ENCODE assay signal across 8 cellular contexts in genomic region chr3:52897130-52898109, GRCh38. TPM values are rescaled to one million over a fixed set of nuclear protein-coding genes. Genes with fewer than 3 reads are reported as not detected.
DNase-seq lines count a peak whose midpoint lies in the region; ATAC-seq and TF ChIP-seq lines count a peak whose summit lies in the region.

TSS of gene STIMATE (minus strand) at chr3:52897548. CDS start at chr3:52897450, 98 bp downstream.

- TF ChIP-seq POLR2A in esophagus muscularis mucosa (IDR thresholded peaks at IDR 0.05; ENCODE audit: low read depth): no peak

- TF ChIP-seq EP300 in esophagus muscularis mucosa (IDR thresholded peaks at IDR 0.05): no peak

- H3K36me3 Mint-ChIP-seq in activated T-cell treated with anti-CD3 and anti-CD28 coated beads, Interleukin-2, amount 50 U/mL, for 4 hours (ENCODE audit: insufficient read depth): peaks cover 8% of the 10 kb centered on the region

- H3K27me3 ChIP-seq in Panc1 (ENCODE audit: control insufficient read depth, insufficient read depth, low read length) (no peaks in the 10 kb centered on the region), esophagus muscularis mucosa (no peaks in the 10 kb centered on the region), muscle layer of duodenum (ENCODE audit: low read depth, low read length) (no peaks in the 10 kb centered on the region)

- H3K27me3 Mint-ChIP-seq in activated T-cell treated with anti-CD3 and anti-CD28 coated beads, Interleukin-2, amount 50 U/mL, for 4 hours (ENCODE audit: low read depth): no peaks in the 10 kb centered on the region

- H3K27ac ChIP-seq in Panc1 (ENCODE audit: low read length) (peak within 1 kb of the TSS; percentile 65), esophagus muscularis mucosa (replicated peaks in 1 of 4) (peak within 1 kb of the TSS; percentile 69 to 85 (median 76)), muscle layer of duodenum (ENCODE audit: low read length) (peak within 1 kb of the TSS; percentile 42)

- intact Hi-C loops in Panc1 (cut with micrococcal nuclease; ENCODE audit: unreplicated experiment): no loop called here
- intact Hi-C loops in esophagus muscularis mucosa (cut with DNase I): loop anchor here (10.0 kb wide), 1 partner anchor 123 kb away; the partner anchor contains the start of genes ITIH1 and NEK4

- POLR2A ChIA-PET in Panc1 (lab: Charles Lee): no interaction called here

- 2% methylated on average over 10 of the region's 85 CpGs for WGBS in esophagus muscularis mucosa

- H3K9me3 ChIP-seq in Panc1 (ENCODE audit: control insufficient read depth, insufficient read depth, low read depth, low read length) (no peaks in the 10 kb centered on the region), esophagus muscularis mucosa (no peaks in the 10 kb centered on the region), muscle layer of duodenum (ENCODE audit: control insufficient read depth in 1 of 2, low read length in 2 of 2) (no peaks in the 10 kb centered on the region)

- TF ChIP-seq CTCF in Panc1 (IDR thresholded peaks at IDR 0.05) (no peak), esophagus muscularis mucosa (IDR thresholded peaks at IDR 0.05) (peak in 1 of 3 experiments; percentile 15)

- peak within 1 kb of the TSS; percentile 91 for H3K4me3 Mint-ChIP-seq in activated T-cell treated with anti-CD3 and anti-CD28 coated beads, Interleukin-2, amount 50 U/mL, for 4 hours

- H3K4me1 Mint-ChIP-seq in activated T-cell treated with anti-CD3 and anti-CD28 coated beads, Interleukin-2, amount 50 U/mL, for 4 hours (ENCODE audit: low read depth): peaks cover 51% of the 10 kb centered on the region

- H3K36me3 ChIP-seq in Panc1 (ENCODE audit: control insufficient read depth, insufficient read depth, low read length): no peaks in the 10 kb centered on the region; the same call in 1 of the 2 replicates
- no peaks in the 10 kb centered on the region for H3K36me3 ChIP-seq in esophagus muscularis mucosa
- no peaks in the 10 kb centered on the region for H3K36me3 ChIP-seq in muscle layer of duodenum (ENCODE audit: control insufficient read depth in 1 of 2, insufficient read depth in 2 of 2, low read length in 2 of 2)

- H3K9me3 Mint-ChIP-seq in activated T-cell treated with anti-CD3 and anti-CD28 coated beads, Interleukin-2, amount 50 U/mL, for 4 hours: no peaks in the 10 kb centered on the region

- H3K4me3 ChIP-seq in Panc1 (ENCODE audit: low read depth in 2 of 2, low read length in 2 of 2): peak within 1 kb of the TSS; percentile 78 to 80
- H3K4me3 ChIP-seq in esophagus muscularis mucosa: peak within 1 kb of the TSS; percentile 73 to 90 (median 78)
- H3K4me3 ChIP-seq in muscle layer of duodenum (ENCODE audit: low read depth in 1 of 2, low read length in 2 of 2): peak within 1 kb of the TSS; percentile 72 to 92

- in situ Hi-C loops in Panc1 (cut with HindIII; ENCODE audit: low pct_unique_long_range_greater_than_20kb, low sequenced_read_pairs): no loop called here

- DNase-seq in DMS153 treated with DMSO at 0.1 percent for 48 hours (lab: John Stamatoyannopoulos, UW; ENCODE audit: unreplicated experiment): peak; percentile 5
- DNase-seq in HuH-7.5 (ENCODE audit: low spot score): peak; percentile 52
- DNase-seq in Panc1 (ENCODE audit: low read depth, low spot score): no peak
- peak; percentile 81 for DNase-seq in activated T-cell treated with anti-CD3 and anti-CD28 coated beads, Interleukin-2, amount 50 U/mL, for 4 hours
- DNase-seq in esophagus muscularis mucosa (ENCODE audit: extremely low spot score): no peak
- peak; percentile 54 for DNase-seq in stimulated activated CD8-positive, alpha-beta memory T cell treated with anti-CD3 and anti-CD28 coated beads, Interleukin-7, amount 100 ng/mL, for 24 hours (ENCODE audit: low read depth)

- peak; percentile 95 for ATAC-seq in GM21528 (IDR thresholded peaks at IDR 0.05; ENCODE audit: low FRiP score, unreplicated experiment)
- peak; percentile 99 for ATAC-seq in Panc1
- ATAC-seq in activated T-cell treated with anti-CD3 and anti-CD28 coated beads, Interleukin-2, amount 50 U/mL, for 4 hours: peak; percentile 92 to 95

- CTCF ChIA-PET in Panc1 (lab: Charles Lee): interaction anchor here (1.1 kb wide), 1 partner anchor 182 kb away, joined by 3 read pairs; no protein-coding TSS in a partner anchor

- BruUV-seq in Panc1 (replicated peaks; lab: Mats Ljungman, UMichigan): no TSS peak

- H3K4me1 ChIP-seq in Panc1 (ENCODE audit: control insufficient read depth, insufficient read depth, low read length) (peaks cover 28% of the 10 kb centered on the region), esophagus muscularis mucosa (peaks cover 30 to 52% (median 51%) of the 10 kb centered on the region in 4 donors), muscle layer of duodenum (ENCODE audit: control insufficient read depth in 1 of 2, insufficient read depth in 2 of 2, low read length in 2 of 2) (peaks cover 3 to 26% of the 10 kb centered on the region in 2 donors)

RNA-seq across cellular contexts. Expression of gene STIMATE, which starts in this region (rescaled TPM):
- total RNA-seq in Panc1 (2021; ENCODE audit: unreplicated experiment) (15.7 TPM), esophagus muscularis mucosa (10 to 100 TPM; 10.4 to 23.6 (median 14.7) TPM)
- 13.1 TPM for polyA plus RNA-seq in Panc1 (2012; ENCODE audit: insufficient read length)
- total RNA-seq in activated T-cell treated with anti-CD3 and anti-CD28 coated beads, Interleukin-2, amount 50 U/mL, for 4 hours: 10 to 100 TPM; 20.0 to 26.0 (median 25.6) TPM

Comparison
In these comparisons a context has a peak if more than half of its experiments do, and no peak if none do; other contexts are left out.
1. DNase-seq: peak in DMS153 treated with DMSO at 0.1 percent for 48 hours (single experiment), HuH-7.5 (single experiment), activated T-cell treated with anti-CD3 and anti-CD28 coated beads, Interleukin-2, amount 50 U/mL, for 4 hours (single experiment) and stimulated activated CD8-positive, alpha-beta memory T cell treated with anti-CD3 and anti-CD28 coated beads, Interleukin-7, amount 100 ng/mL, for 24 hours (single experiment); none in Panc1 (single experiment) and esophagus muscularis mucosa (single experiment).
2. Peak in every context shown above with its lines, with median percentiles within 50 percentile points of each other: ATAC-seq, H3K27ac ChIP-seq and H3K4me3 ChIP-seq.